2 cellular contexts compared by ENCODE assay signal in the genomic region with DNA sequence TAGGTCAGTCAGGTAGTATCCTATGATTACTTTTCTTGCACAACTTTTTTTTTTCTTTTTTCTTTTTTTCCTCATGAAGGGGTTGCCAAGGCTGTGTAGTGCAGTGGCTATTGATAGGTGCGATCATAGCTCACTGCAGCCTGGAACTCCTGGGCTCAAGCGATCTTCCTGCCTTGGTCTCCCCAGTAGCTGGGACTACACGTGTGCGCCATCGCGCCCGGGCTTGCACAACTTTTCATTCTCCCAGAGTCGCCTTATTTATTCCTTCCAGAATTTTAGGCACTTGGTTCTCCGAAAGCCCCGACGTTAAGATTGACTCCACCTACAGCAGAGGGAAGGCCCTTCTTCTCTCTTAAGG.
TF ChIP-seq lines count a peak whose summit lies in the region.

No MANE protein-coding gene starts in this region.

TF ChIP-seq in GM12878, 131 proteins besides CTCF, POLR2A, EP300 and RAD21 (continues in another document):
- TF ChIP-seq TCF3 (IDR thresholded peaks at IDR 0.05; ENCODE audit: borderline replicate concordance, insufficient read depth, low read depth, low read length) (no peak), KDM1A (IDR thresholded peaks at IDR 0.05; ENCODE audit: borderline replicate concordance) (no peak), CREB1 (IDR thresholded peaks at IDR 0.05; ENCODE audit: low read depth) (no peak), SIN3A (IDR thresholded peaks at IDR 0.05; ENCODE audit: low read depth, low read length) (no peak), ZNF207 (IDR thresholded peaks at IDR 0.05; ENCODE audit: borderline replicate concordance) (no peak), LARP7 (IDR thresholded peaks at IDR 0.05) (no peak), RAD51 (IDR thresholded peaks at IDR 0.05) (no peak), SMAD1 (IDR thresholded peaks at IDR 0.05; ENCODE audit: low read depth, partially characterized antibody) (no peak), MTA3 (IDR thresholded peaks at IDR 0.05; ENCODE audit: borderline replicate concordance, low read length) (no peak), ZNF24 (IDR thresholded peaks at IDR 0.05) (no peak), ASH2L (IDR thresholded peaks at IDR 0.05; ENCODE audit: borderline replicate concordance, low read depth) (no peak), FOS (IDR thresholded peaks at IDR 0.05; ENCODE audit: borderline replicate concordance, extremely low read depth, insufficient read length) (no peak), BCL11A (IDR thresholded peaks at IDR 0.05; ENCODE audit: low read depth, low read length) (no peak), PAX5 (IDR thresholded peaks at IDR 0.05; ENCODE audit: borderline replicate concordance, low read depth, low read length) (no peak), NR2C1 (IDR thresholded peaks at IDR 0.05) (no peak)
- TF ChIP-seq, protein P1, sequence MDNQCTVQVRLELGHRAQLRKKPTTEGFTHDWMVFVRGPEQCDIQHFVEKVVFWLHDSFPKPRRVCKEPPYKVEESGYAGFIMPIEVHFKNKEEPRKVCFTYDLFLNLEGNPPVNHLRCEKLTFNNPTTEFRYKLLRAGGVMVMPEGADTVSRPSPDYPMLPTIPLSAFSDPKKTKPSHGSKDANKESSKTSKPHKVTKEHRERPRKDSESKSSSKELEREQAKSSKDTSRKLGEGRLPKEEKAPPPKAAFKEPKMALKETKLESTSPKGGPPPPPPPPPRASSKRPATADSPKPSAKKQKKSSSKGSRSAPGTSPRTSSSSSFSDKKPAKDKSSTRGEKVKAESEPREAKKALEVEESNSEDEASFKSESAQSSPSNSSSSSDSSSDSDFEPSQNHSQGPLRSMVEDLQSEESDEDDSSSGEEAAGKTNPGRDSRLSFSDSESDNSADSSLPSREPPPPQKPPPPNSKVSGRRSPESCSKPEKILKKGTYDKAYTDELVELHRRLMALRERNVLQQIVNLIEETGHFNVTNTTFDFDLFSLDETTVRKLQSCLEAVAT (IDR thresholded peaks at IDR 0.05) = no peak
- TF ChIP-seq, protein P2, sequence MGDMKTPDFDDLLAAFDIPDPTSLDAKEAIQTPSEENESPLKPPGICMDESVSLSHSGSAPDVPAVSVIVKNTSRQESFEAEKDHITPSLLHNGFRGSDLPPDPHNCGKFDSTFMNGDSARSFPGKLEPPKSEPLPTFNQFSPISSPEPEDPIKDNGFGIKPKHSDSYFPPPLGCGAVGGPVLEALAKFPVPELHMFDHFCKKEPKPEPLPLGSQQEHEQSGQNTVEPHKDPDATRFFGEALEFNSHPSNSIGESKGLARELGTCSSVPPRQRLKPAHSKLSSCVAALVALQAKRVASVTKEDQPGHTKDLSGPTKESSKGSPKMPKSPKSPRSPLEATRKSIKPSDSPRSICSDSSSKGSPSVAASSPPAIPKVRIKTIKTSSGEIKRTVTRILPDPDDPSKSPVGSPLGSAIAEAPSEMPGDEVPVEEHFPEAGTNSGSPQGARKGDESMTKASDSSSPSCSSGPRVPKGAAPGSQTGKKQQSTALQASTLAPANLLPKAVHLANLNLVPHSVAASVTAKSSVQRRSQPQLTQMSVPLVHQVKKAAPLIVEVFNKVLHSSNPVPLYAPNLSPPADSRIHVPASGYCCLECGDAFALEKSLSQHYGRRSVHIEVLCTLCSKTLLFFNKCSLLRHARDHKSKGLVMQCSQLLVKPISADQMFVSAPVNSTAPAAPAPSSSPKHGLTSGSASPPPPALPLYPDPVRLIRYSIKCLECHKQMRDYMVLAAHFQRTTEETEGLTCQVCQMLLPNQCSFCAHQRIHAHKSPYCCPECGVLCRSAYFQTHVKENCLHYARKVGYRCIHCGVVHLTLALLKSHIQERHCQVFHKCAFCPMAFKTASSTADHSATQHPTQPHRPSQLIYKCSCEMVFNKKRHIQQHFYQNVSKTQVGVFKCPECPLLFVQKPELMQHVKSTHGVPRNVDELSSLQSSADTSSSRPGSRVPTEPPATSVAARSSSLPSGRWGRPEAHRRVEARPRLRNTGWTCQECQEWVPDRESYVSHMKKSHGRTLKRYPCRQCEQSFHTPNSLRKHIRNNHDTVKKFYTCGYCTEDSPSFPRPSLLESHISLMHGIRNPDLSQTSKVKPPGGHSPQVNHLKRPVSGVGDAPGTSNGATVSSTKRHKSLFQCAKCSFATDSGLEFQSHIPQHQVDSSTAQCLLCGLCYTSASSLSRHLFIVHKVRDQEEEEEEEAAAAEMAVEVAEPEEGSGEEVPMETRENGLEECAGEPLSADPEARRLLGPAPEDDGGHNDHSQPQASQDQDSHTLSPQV (IDR thresholded peaks at IDR 0.05) = no peak
- TF ChIP-seq, protein P3, sequence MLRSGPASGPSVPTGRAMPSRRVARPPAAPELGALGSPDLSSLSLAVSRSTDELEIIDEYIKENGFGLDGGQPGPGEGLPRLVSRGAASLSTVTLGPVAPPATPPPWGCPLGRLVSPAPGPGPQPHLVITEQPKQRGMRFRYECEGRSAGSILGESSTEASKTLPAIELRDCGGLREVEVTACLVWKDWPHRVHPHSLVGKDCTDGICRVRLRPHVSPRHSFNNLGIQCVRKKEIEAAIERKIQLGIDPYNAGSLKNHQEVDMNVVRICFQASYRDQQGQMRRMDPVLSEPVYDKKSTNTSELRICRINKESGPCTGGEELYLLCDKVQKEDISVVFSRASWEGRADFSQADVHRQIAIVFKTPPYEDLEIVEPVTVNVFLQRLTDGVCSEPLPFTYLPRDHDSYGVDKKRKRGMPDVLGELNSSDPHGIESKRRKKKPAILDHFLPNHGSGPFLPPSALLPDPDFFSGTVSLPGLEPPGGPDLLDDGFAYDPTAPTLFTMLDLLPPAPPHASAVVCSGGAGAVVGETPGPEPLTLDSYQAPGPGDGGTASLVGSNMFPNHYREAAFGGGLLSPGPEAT (IDR thresholded peaks at IDR 0.05; ENCODE audit: low read depth) = no peak
- TF ChIP-seq, protein P4, sequence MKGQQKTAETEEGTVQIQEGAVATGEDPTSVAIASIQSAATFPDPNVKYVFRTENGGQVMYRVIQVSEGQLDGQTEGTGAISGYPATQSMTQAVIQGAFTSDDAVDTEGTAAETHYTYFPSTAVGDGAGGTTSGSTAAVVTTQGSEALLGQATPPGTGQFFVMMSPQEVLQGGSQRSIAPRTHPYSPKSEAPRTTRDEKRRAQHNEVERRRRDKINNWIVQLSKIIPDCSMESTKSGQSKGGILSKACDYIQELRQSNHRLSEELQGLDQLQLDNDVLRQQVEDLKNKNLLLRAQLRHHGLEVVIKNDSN (IDR thresholded peaks at IDR 0.05; ENCODE audit: borderline replicate concordance, extremely low read length, insufficient read depth, low read depth, low read length) = no peak

TF ChIP-seq in liver, 16 proteins besides CTCF, POLR2A, EP300 and RAD21:
- TF ChIP-seq, protein P5, sequence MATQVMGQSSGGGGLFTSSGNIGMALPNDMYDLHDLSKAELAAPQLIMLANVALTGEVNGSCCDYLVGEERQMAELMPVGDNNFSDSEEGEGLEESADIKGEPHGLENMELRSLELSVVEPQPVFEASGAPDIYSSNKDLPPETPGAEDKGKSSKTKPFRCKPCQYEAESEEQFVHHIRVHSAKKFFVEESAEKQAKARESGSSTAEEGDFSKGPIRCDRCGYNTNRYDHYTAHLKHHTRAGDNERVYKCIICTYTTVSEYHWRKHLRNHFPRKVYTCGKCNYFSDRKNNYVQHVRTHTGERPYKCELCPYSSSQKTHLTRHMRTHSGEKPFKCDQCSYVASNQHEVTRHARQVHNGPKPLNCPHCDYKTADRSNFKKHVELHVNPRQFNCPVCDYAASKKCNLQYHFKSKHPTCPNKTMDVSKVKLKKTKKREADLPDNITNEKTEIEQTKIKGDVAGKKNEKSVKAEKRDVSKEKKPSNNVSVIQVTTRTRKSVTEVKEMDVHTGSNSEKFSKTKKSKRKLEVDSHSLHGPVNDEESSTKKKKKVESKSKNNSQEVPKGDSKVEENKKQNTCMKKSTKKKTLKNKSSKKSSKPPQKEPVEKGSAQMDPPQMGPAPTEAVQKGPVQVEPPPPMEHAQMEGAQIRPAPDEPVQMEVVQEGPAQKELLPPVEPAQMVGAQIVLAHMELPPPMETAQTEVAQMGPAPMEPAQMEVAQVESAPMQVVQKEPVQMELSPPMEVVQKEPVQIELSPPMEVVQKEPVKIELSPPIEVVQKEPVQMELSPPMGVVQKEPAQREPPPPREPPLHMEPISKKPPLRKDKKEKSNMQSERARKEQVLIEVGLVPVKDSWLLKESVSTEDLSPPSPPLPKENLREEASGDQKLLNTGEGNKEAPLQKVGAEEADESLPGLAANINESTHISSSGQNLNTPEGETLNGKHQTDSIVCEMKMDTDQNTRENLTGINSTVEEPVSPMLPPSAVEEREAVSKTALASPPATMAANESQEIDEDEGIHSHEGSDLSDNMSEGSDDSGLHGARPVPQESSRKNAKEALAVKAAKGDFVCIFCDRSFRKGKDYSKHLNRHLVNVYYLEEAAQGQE (IDR thresholded peaks at IDR 0.05) = no peak
- no peak for TF ChIP-seq EGR1 (IDR thresholded peaks at IDR 0.05; ENCODE audit: low read depth in 2 of 2)
- TF ChIP-seq TAF1 (conservative IDR thresholded peaks at IDR 0.05) = no peak
- TF ChIP-seq, protein P6, sequence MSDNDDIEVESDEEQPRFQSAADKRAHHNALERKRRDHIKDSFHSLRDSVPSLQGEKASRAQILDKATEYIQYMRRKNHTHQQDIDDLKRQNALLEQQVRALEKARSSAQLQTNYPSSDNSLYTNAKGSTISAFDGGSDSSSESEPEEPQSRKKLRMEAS (IDR thresholded peaks at IDR 0.05) = no peak
- TF ChIP-seq, protein P7, sequence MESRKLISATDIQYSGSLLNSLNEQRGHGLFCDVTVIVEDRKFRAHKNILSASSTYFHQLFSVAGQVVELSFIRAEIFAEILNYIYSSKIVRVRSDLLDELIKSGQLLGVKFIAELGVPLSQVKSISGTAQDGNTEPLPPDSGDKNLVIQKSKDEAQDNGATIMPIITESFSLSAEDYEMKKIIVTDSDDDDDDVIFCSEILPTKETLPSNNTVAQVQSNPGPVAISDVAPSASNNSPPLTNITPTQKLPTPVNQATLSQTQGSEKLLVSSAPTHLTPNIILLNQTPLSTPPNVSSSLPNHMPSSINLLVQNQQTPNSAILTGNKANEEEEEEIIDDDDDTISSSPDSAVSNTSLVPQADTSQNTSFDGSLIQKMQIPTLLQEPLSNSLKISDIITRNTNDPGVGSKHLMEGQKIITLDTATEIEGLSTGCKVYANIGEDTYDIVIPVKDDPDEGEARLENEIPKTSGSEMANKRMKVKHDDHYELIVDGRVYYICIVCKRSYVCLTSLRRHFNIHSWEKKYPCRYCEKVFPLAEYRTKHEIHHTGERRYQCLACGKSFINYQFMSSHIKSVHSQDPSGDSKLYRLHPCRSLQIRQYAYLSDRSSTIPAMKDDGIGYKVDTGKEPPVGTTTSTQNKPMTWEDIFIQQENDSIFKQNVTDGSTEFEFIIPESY (IDR thresholded peaks at IDR 0.05) = no peak
- no peak for TF ChIP-seq SP1 (IDR thresholded peaks at IDR 0.05)
- TF ChIP-seq NR2F2 (IDR thresholded peaks at IDR 0.05) = no peak
- TF ChIP-seq FOXA2 (IDR thresholded peaks at IDR 0.05) = no peak
- TF ChIP-seq GABPA (IDR thresholded peaks at IDR 0.05 in 1 of 2, conservative IDR thresholded peaks at IDR 0.05 in 1 of 2) = no peak
- no peak for TF ChIP-seq YY1 (IDR thresholded peaks at IDR 0.05)
- no peak for TF ChIP-seq HNF4G (IDR thresholded peaks at IDR 0.05)
- no peak for TF ChIP-seq FOXA1 (IDR thresholded peaks at IDR 0.05)
- TF ChIP-seq, protein P8, sequence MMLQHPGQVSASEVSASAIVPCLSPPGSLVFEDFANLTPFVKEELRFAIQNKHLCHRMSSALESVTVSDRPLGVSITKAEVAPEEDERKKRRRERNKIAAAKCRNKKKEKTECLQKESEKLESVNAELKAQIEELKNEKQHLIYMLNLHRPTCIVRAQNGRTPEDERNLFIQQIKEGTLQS (IDR thresholded peaks at IDR 0.05) = no peak
- no peak for TF ChIP-seq RXRA (IDR thresholded peaks at IDR 0.05)
